In the genomic region with DNA sequence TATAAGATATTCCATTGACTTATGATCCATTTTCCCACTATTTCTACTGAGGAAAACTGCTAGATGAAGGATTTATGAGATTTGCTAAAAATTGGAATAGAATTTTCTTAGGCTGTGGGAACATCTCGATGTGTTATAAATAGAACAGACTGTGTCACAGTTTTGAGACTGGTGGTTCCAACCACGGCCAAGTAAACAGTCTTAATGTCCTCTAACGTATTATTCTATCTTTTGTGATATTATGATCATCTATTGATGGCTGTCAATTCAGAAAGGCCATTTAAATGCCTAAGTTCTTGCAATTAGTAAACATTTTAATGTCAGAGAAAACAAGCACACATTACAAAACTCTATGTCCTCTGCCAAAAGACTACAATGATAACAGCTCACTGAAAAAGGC, we compare ENCODE assay signal across 13 cellular contexts.
"Had no signal": no experiment of that assay in that cellular context is flagged by ENCODE, and none has a peak within 500 bp of the region (broad histone marks: within the 10 kb centered on the region; RNA-seq: fewer than 3 reads in every experiment).

No MANE protein-coding gene starts in this region.

- H3K9ac ChIP-seq: SK-N-SH had no signal

- H3K4me1 ChIP-seq: gastroesophageal sphincter, thyroid gland, vagina had no signal

- H3K9me3 ChIP-seq: gastroesophageal sphincter, SK-N-SH, thyroid gland, vagina had no signal

- H3K27me3 ChIP-seq: gastroesophageal sphincter, thyroid gland, vagina had no signal

- H3K27ac ChIP-seq: gastroesophageal sphincter, thyroid gland, vagina had no signal

- H3K4me2 ChIP-seq: SK-N-SH had no signal

- H3K9me2 ChIP-seq: SK-N-SH had no signal

- H3K4me3 ChIP-seq: gastroesophageal sphincter, thyroid gland, vagina had no signal

- DNase-seq: activated CD4-positive, alpha-beta T cell treated with anti-CD3 and anti-CD28 coated beads for 48 hours; activated T-cell treated with anti-CD3 and anti-CD28 coated beads for 4 hours; amniotic stem cell; effector CD4-positive, alpha-beta T cell; hypothalamus; left colon; SK-N-SH; stimulated activated CD4-positive, alpha-beta T cell treated with anti-CD3 and anti-CD28 coated beads, Interleukin-15, amount 100 ng/mL, for 24 hours; stimulated activated CD4-positive, alpha-beta T cell treated with anti-CD3 and anti-CD28 coated beads, Interleukin-4, amount 100 ng/mL, for 24 hours; stimulated activated naive CD8-positive, alpha-beta T cell treated with anti-CD3 and anti-CD28 coated beads, Interleukin-15, amount 100 ng/mL, for 72 hours; thyroid gland had no signal

- H3K36me3 ChIP-seq: thyroid gland, vagina had no signal
